In genomic region chr13:67048084-67048792, GRCh38 we compare ENCODE assay signal across 9 cellular contexts.
A peak's percentile ranks its signal among the peaks of the same experiment; 100 is the strongest.
DNase-seq lines count a peak whose midpoint lies in the region; ATAC-seq, FAIRE-seq and TF ChIP-seq lines count a peak whose summit lies in the region.
"Had no signal": no experiment of that assay in that cellular context is flagged by ENCODE, and none has a peak within 500 bp of the region (broad histone marks: within the 10 kb centered on the region; RNA-seq: fewer than 3 reads in every experiment).

No MANE protein-coding gene starts in this region.

- H3K4me1 ChIP-seq in astrocyte (ENCODE audit: insufficient read depth, low read length) (peaks cover 22% of the 10 kb centered on the region), spleen (no peaks in the 10 kb centered on the region)

- H3K4me3 ChIP-seq in astrocyte (ENCODE audit: insufficient read depth, low read depth, low read length) = no peak overlapping the region
- H3K4me3 ChIP-seq in spleen = no peak overlapping the region

- H3K27me3 Mint-ChIP-seq in astrocyte (ENCODE audit: low read depth, unreplicated experiment) (no peaks in the 10 kb centered on the region), neural crest cell (ENCODE audit: low read depth) (no peaks in the 10 kb centered on the region)

- H3K4me2 ChIP-seq in astrocyte (ENCODE audit: low read length) = peak overlapping the region; percentile 76

- no peak for TF ChIP-seq POLR2A in spleen (IDR thresholded peaks at IDR 0.05)

- peak; percentile 95 for DNase-seq in astrocyte (ENCODE audit: low read depth)
- no peak for DNase-seq in neural crest cell (ENCODE audit: low read depth, low spot score)
- no peak for DNase-seq in spleen
- no peak for DNase-seq in hypothalamus (lab: John Stamatoyannopoulos, UW)
- DNase-seq in cerebellar nuclear complex (lab: John Stamatoyannopoulos, UW) = no peak

- H3K36me3 ChIP-seq in astrocyte (ENCODE audit: insufficient read depth, low read length) (no peaks in the 10 kb centered on the region), spleen (no peaks in the 10 kb centered on the region)
- H3K36me3 ChIP-seq: neutrophil had no signal

- H3K9me3 Mint-ChIP-seq in astrocyte (ENCODE audit: unreplicated experiment) = no peaks in the 10 kb centered on the region
- H3K9me3 Mint-ChIP-seq in neural crest cell = no peaks in the 10 kb centered on the region

- peak overlapping the region; percentile 11 for H2AFZ ChIP-seq in astrocyte (ENCODE audit: low read depth, low read length)

- H3K27ac ChIP-seq in astrocyte (ENCODE audit: low read depth, low read length) (peak overlapping the region; percentile 92), spleen (no peak overlapping the region)
- H3K27ac ChIP-seq: neutrophil had no signal

- 23 to 42% (median 30%) methylated on average over 3 of the region's 3 CpGs for WGBS in spleen, 5 donors

- H4K20me1 ChIP-seq in astrocyte (ENCODE audit: insufficient read depth, low read length) = no peaks in the 10 kb centered on the region

- H3K4me3 Mint-ChIP-seq in astrocyte (ENCODE audit: unreplicated experiment) (no peak overlapping the region), neural crest cell (no peak overlapping the region)

- peak overlapping the region; percentile 75 for H3K9ac ChIP-seq in astrocyte (ENCODE audit: low read length)

- H3K27ac Mint-ChIP-seq in astrocyte (ENCODE audit: unreplicated experiment) = peak overlapping the region; percentile 79
- H3K27ac Mint-ChIP-seq in neural crest cell (ENCODE audit: unreplicated experiment) = no peak overlapping the region

- no peaks in the 10 kb centered on the region for H3K79me2 ChIP-seq in astrocyte (ENCODE audit: insufficient read depth, low read length)

- intact Hi-C loops in spleen (cut with DNase I; ENCODE audit: low total_unique reads) = no loop called here

- no peak for TF ChIP-seq CTCF in astrocyte (IDR thresholded peaks at IDR 0.05; ENCODE audit: insufficient read depth, low read depth, low read length)
- peak; percentile 21 for TF ChIP-seq CTCF in neural crest cell (conservative IDR thresholded peaks at IDR 0.05)
- TF ChIP-seq CTCF in spleen (IDR thresholded peaks at IDR 0.05 in 8 of 11, conservative IDR thresholded peaks at IDR 0.05 in 3 of 11) = no peak

- H3K4me1 Mint-ChIP-seq in astrocyte (ENCODE audit: low read depth, unreplicated experiment) (peaks cover 20% of the 10 kb centered on the region), neural crest cell (peaks cover 5% of the 10 kb centered on the region)

- H3K36me3 Mint-ChIP-seq in astrocyte (ENCODE audit: low read depth, unreplicated experiment) (no peaks in the 10 kb centered on the region), neural crest cell (ENCODE audit: low read depth) (no peaks in the 10 kb centered on the region)

- H3K9me3 ChIP-seq in astrocyte (ENCODE audit: insufficient read depth, low read depth, low read length) (no peaks in the 10 kb centered on the region), spleen (no peaks in the 10 kb centered on the region)
- H3K9me3 ChIP-seq: neutrophil had no signal

- ATAC-seq in GM19395 (IDR thresholded peaks at IDR 0.05; ENCODE audit: unreplicated experiment) = peak; percentile 90
- peak; percentile 84 for ATAC-seq in HG03045 (IDR thresholded peaks at IDR 0.05; ENCODE audit: unreplicated experiment)
- no peak for ATAC-seq in GM19328 (IDR thresholded peaks at IDR 0.05; ENCODE audit: unreplicated experiment)

- FAIRE-seq in astrocyte (lab: Jason Lieb, UNC) = peak; percentile 37

- H3K27me3 ChIP-seq in astrocyte (ENCODE audit: insufficient read depth, low read length) = no peaks in the 10 kb centered on the region
- no peaks in the 10 kb centered on the region for H3K27me3 ChIP-seq in spleen (replicated peaks in 1 of 7)
- H3K27me3 ChIP-seq: neutrophil had no signal
